5 cellular contexts compared by ENCODE assay signal in genomic region chr3:25982756-25983155, GRCh38.
"Had no signal": no experiment of that assay in that cellular context is flagged by ENCODE, and none has a peak within 500 bp of the region (broad histone marks: within the 10 kb centered on the region; RNA-seq: fewer than 3 reads in every experiment).

No MANE protein-coding gene starts in this region.

- H3K4me3 Mint-ChIP-seq: GM23338, H9 had no signal

- DNase-seq: H9, HCEC 1CT, IMR-90 had no signal

- H3K27ac Mint-ChIP-seq: GM23338 had no signal

- ATAC-seq: GM23338, K562 had no signal

- H3K9me3 Mint-ChIP-seq: GM23338, H9 had no signal

- H3K4me1 Mint-ChIP-seq: GM23338, H9 had no signal
